ENCODE assay signal across 1 cellular context in the genomic region with DNA sequence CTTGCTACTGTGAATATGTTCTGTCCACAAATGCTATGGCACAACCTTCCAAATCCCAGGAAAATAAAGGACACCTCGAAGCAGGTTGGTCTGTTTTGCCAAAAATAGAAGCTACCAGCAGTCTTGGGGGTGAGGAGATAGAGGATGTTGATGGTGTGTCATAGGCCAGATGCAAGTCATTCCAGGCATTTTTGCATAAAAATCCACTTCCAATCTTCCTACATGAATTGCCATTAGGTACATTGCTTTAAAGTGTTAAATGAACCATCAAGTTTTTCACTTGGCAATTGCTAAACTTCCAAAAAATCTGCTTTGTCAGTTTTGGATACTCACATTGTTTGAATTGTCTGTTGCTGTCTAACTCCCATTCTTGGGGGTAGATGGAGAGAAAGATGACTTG.
TF ChIP-seq lines count a peak whose summit lies in the region.

No MANE protein-coding gene starts in this region.

TF ChIP-seq in HepG2, 621 proteins besides CTCF, POLR2A, EP300 and RAD21 (continued from another document):
- TF ChIP-seq, protein P1, sequence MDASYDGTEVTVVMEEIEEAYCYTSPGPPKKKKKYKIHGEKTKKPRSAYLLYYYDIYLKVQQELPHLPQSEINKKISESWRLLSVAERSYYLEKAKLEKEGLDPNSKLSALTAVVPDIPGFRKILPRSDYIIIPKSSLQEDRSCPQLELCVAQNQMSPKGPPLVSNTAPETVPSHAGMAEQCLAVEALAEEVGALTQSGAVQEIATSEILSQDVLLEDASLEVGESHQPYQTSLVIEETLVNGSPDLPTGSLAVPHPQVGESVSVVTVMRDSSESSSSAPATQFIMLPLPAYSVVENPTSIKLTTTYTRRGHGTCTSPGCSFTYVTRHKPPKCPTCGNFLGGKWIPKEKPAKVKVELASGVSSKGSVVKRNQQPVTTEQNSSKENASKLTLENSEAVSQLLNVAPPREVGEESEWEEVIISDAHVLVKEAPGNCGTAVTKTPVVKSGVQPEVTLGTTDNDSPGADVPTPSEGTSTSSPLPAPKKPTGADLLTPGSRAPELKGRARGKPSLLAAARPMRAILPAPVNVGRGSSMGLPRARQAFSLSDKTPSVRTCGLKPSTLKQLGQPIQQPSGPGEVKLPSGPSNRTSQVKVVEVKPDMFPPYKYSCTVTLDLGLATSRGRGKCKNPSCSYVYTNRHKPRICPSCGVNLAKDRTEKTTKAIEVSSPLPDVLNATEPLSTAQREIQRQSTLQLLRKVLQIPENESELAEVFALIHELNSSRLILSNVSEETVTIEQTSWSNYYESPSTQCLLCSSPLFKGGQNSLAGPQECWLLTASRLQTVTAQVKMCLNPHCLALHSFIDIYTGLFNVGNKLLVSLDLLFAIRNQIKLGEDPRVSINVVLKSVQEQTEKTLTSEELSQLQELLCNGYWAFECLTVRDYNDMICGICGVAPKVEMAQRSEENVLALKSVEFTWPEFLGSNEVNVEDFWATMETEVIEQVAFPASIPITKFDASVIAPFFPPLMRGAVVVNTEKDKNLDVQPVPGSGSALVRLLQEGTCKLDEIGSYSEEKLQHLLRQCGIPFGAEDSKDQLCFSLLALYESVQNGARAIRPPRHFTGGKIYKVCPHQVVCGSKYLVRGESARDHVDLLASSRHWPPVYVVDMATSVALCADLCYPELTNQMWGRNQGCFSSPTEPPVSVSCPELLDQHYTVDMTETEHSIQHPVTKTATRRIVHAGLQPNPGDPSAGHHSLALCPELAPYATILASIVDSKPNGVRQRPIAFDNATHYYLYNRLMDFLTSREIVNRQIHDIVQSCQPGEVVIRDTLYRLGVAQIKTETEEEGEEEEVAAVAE (CRISPR knock-in tag; IDR thresholded peaks at IDR 0.05; ENCODE audit: borderline replicate concordance): no peak
- TF ChIP-seq FOXA1 (IDR thresholded peaks at IDR 0.05) (no peak), FOXA1 (CRISPR knock-in tag; IDR thresholded peaks at IDR 0.05) (no peak), NFKB2 (CRISPR knock-in tag; IDR thresholded peaks at IDR 0.05; ENCODE audit: borderline replicate concordance) (no peak), ZBTB7A (CRISPR knock-in tag; IDR thresholded peaks at IDR 0.05) (no peak), HIVEP1 (CRISPR knock-in tag; IDR thresholded peaks at IDR 0.05) (no peak), ELF4 (CRISPR knock-in tag; IDR thresholded peaks at IDR 0.05; ENCODE audit: borderline replicate concordance) (no peak), CSRNP2 (CRISPR knock-in tag; conservative IDR thresholded peaks at IDR 0.05; ENCODE audit: low read depth) (no peak), ZNF251 (CRISPR knock-in tag; IDR thresholded peaks at IDR 0.05) (no peak), ZNF350 (CRISPR knock-in tag; IDR thresholded peaks at IDR 0.05; ENCODE audit: borderline replicate concordance, low read depth) (no peak), IRF9 (CRISPR knock-in tag; IDR thresholded peaks at IDR 0.05; ENCODE audit: borderline replicate concordance) (no peak), ZNF512B (CRISPR knock-in tag; IDR thresholded peaks at IDR 0.05; ENCODE audit: borderline replicate concordance) (no peak), ZFX (CRISPR knock-in tag; IDR thresholded peaks at IDR 0.05; ENCODE audit: low read depth) (no peak), ZNF432 (CRISPR knock-in tag; IDR thresholded peaks at IDR 0.05; ENCODE audit: borderline replicate concordance) (no peak)
